ENCODE assay signal across 16 cellular contexts in the genomic region with DNA sequence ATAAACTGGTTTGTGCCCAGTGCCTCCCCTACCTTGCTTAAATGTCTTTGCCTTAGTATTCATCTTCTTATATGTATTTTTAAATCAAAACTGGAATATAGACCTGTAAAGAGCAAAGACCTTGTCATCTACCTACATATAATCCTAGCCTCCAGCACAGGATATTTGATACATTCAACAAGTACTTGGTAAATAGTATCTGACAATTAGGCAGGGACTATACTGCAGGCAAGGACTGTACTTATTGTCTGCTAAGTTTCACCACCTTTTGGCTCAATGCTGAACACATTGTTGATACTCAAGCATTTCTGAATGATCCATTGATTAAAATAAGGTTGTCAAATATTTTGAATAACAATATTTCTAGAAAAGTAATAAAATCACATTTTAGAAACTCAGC.
"Had no signal": no experiment of that assay in that cellular context is flagged by ENCODE, and none has a peak within 500 bp of the region (broad histone marks: within the 10 kb centered on the region; RNA-seq: fewer than 3 reads in every experiment).

No MANE protein-coding gene starts in this region.

- H3K9me3 ChIP-seq: esophagus squamous epithelium, mucosa of descending colon, stomach, thoracic aorta had no signal

- H3K4me1 ChIP-seq: esophagus squamous epithelium, parathyroid adenoma had no signal

- H3K27ac ChIP-seq: esophagus squamous epithelium, parathyroid adenoma, stomach, thoracic aorta had no signal

- ATAC-seq: activated T-cell treated with anti-CD3 and anti-CD28 coated beads, Interleukin-2, amount 50 U/mL, for 4 hours; left lobe of liver; mucosa of descending colon; naive thymus-derived CD4-positive, alpha-beta T cell; WTC11 had no signal

- H3K4me3 ChIP-seq: esophagus squamous epithelium, mucosa of descending colon, stomach, thoracic aorta had no signal

- DNase-seq: activated CD4-positive, alpha-beta memory T cell treated with anti-CD3 and anti-CD28 coated beads, Interleukin-2, amount 10 ng/mL, durations not matched to agents 7 days and 5 days; activated CD4-positive, alpha-beta T cell treated with anti-CD3 and anti-CD28 coated beads for 4 hours; activated effector memory CD4-positive, alpha-beta T cell treated with anti-CD3 and anti-CD28 coated beads, Interleukin-2, amount 50 U/mL, for 16 hours; activated T-cell treated with anti-CD3 and anti-CD28 coated beads, Interleukin-2, amount 50 U/mL, for 4 hours; amniotic stem cell; esophagus squamous epithelium; hippocampal formation; mammary epithelial cell; mucosa of descending colon; naive thymus-derived CD4-positive, alpha-beta T cell; stimulated activated CD4-positive, alpha-beta T cell treated with anti-CD3 and anti-CD28 coated beads, Interleukin-1b, Interleukin-23, amount 100 ng/mL, for 48 hours; stomach had no signal

- H3K27me3 ChIP-seq: esophagus squamous epithelium, stomach had no signal

- H3K36me3 ChIP-seq: thoracic aorta had no signal
